Comparison of ENCODE assay signal across 1 cellular context in the genomic region with DNA sequence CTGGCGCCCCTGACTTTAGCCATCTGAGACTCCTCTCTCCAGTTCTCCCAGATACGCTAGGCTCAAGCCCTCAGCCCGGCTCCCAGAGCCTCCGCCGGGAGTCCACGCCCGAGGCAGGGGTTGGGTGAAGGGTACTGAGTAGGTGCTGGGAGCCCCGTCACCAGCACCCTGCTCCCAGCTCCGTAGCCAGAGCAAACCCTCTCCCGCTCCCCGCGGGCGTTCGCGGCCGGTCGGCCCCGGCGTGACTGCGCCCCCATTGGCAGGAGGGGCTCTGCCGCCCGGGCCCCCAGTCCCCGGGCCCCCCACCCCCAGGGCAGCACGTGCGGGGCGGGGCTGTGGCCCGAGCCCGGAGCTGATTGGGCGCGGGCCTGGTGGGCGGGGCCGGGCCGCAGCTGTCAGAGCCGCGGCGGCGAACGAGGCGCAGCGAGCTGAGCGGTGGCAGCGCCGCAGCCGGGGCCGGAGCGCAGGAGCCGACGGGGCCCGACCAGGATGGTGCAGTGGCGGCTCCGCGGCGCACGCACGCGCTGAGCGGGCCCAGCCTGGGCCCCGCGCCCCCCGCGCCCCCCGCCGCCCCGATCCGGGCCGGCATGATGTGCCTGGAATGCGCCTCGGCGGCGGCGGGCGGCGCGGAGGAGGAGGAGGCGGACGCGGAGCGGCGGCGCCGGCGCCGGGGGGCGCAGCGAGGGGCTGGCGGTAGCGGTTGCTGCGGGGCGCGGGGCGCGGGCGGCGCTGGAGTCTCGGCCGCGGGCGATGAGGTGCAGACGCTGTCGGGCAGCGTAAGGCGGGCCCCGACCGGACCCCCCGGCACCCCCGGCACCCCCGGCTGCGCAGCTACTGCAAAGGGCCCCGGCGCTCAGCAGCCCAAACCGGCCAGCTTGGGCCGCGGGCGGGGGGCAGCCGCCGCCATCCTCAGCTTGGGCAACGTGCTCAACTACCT.
A peak's percentile ranks its signal among the peaks of the same experiment; 100 is the strongest.
TF ChIP-seq lines count a peak whose summit lies in the region.

TSS of gene SPNS2 (plus strand) at position 421 of the 937 bp plus-strand sequence. CDS start at position 588, 167 bp downstream.

TF ChIP-seq in GM12878, 131 proteins besides CTCF, POLR2A, EP300 and RAD21:
- TF ChIP-seq SREBF2 (IDR thresholded peaks at IDR 0.05; ENCODE audit: low read length) (no peak), TAF1 (IDR thresholded peaks at IDR 0.05; ENCODE audit: borderline replicate concordance, low read depth, low read length) (no peak), BHLHE40 (IDR thresholded peaks at IDR 0.05; ENCODE audit: borderline replicate concordance in 1 of 2, low read depth in 2 of 2, low read length in 1 of 2) (peak; percentile 74 to 88; a peak in 3 of 4 replicates)
- TF ChIP-seq, protein P1, sequence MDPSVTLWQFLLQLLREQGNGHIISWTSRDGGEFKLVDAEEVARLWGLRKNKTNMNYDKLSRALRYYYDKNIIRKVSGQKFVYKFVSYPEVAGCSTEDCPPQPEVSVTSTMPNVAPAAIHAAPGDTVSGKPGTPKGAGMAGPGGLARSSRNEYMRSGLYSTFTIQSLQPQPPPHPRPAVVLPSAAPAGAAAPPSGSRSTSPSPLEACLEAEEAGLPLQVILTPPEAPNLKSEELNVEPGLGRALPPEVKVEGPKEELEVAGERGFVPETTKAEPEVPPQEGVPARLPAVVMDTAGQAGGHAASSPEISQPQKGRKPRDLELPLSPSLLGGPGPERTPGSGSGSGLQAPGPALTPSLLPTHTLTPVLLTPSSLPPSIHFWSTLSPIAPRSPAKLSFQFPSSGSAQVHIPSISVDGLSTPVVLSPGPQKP (IDR thresholded peaks at IDR 0.05; ENCODE audit: low read depth, low read length) = no peak
